Comparison of ENCODE assay signal across 18 cellular contexts in the genomic region with DNA sequence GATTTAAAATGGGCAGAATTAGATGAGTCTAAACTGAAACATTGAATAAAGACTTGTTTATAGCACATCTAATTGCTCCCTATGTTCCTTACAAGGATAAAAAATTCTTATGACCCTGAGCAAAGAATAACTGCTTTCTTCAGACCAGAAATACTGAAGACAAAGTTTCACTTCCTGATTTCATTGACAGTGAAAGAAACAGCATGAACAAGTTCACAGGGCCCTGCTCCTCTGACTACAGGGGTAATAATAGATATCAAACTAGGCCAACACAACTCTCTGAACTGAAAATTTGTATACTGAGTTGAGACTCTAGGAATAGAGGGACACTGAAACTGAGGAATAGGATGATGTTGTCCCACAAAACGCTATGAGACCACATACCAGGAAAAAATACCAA.
A peak's percentile ranks its signal among the peaks of the same experiment; 100 is the strongest.
DNase-seq lines count a peak whose midpoint lies in the region; ATAC-seq and TF ChIP-seq lines count a peak whose summit lies in the region.
"Had no signal": no experiment of that assay in that cellular context is flagged by ENCODE, and none has a peak within 500 bp of the region (broad histone marks: within the 10 kb centered on the region; RNA-seq: fewer than 3 reads in every experiment).

No MANE protein-coding gene starts in this region.

- WGBS in thyroid gland, 2 donors, result 59 to 69% methylated on average over 1 of the region's 1 CpG

- H3K4me1 ChIP-seq in thyroid gland (no peaks in the 10 kb centered on the region), lower lobe of right lung (no peaks in the 10 kb centered on the region)

- TF ChIP-seq CTCF in thyroid gland (IDR thresholded peaks at IDR 0.05) (no peak), lower lobe of right lung (IDR thresholded peaks at IDR 0.05) (no peak)

- H3K36me3 ChIP-seq in thyroid gland, result no peaks in the 10 kb centered on the region
- no peaks in the 10 kb centered on the region for H3K36me3 ChIP-seq in lower lobe of right lung

- peak; percentile 92 for ATAC-seq in GM18498 (IDR thresholded peaks at IDR 0.05; ENCODE audit: unreplicated experiment)
- peak; percentile 69 for ATAC-seq in GM21515 (IDR thresholded peaks at IDR 0.05; ENCODE audit: unreplicated experiment)
- ATAC-seq in HG03175 (IDR thresholded peaks at IDR 0.05; ENCODE audit: unreplicated experiment), result peak; percentile 67
- ATAC-seq in naive thymus-derived CD8-positive, alpha-beta T cell, result no peak
- ATAC-seq in lower lobe of right lung, result no peak
- ATAC-seq: left cardiac atrium; naive thymus-derived CD4-positive, alpha-beta T cell; stimulated activated naive CD8-positive, alpha-beta T cell treated with anti-CD3 and anti-CD28 coated beads, Interleukin-15, Interleukin-2, amounts not matched to agents 100 U/mL and 50 U/mL, for 24 hours had no signal

- POLR2A ChIA-PET in naive thymus-derived CD8-positive, alpha-beta T cell (lab: Charles Lee), result no interaction called here

- H3K9me3 Mint-ChIP-seq in naive thymus-derived CD8-positive, alpha-beta T cell, result peaks cover 0 to 27% (median 12%) of the 10 kb centered on the region in 9 donors

- H3K9me3 ChIP-seq in thyroid gland (no peaks in the 10 kb centered on the region), lower lobe of right lung (no peaks in the 10 kb centered on the region)
- H3K9me3 ChIP-seq: SK-N-SH had no signal

- no peaks in the 10 kb centered on the region for H3K27me3 Mint-ChIP-seq in naive thymus-derived CD8-positive, alpha-beta T cell
- H3K27me3 Mint-ChIP-seq: naive thymus-derived CD4-positive, alpha-beta T cell had no signal

- no peak overlapping the region for H3K4me3 Mint-ChIP-seq in naive thymus-derived CD8-positive, alpha-beta T cell
- H3K4me3 Mint-ChIP-seq: naive thymus-derived CD4-positive, alpha-beta T cell had no signal

- intact Hi-C loops in thyroid gland (cut with DNase I), result no loop called here
- intact Hi-C loops in lower lobe of right lung (cut with DNase I), result no loop called here

- TF ChIP-seq POLR2A in thyroid gland (IDR thresholded peaks at IDR 0.05), result no peak

- H3K27ac ChIP-seq in thyroid gland, result no peak overlapping the region
- no peak overlapping the region for H3K27ac ChIP-seq in lower lobe of right lung

- H3K27ac Mint-ChIP-seq in naive thymus-derived CD8-positive, alpha-beta T cell, result no peak overlapping the region
- H3K27ac Mint-ChIP-seq: naive thymus-derived CD4-positive, alpha-beta T cell had no signal

- H3K4me3 ChIP-seq in thyroid gland (replicated peaks in 1 of 3), result no peak overlapping the region
- H3K4me3 ChIP-seq in lower lobe of right lung, result no peak overlapping the region

- H3K4me1 Mint-ChIP-seq in naive thymus-derived CD8-positive, alpha-beta T cell, result no peaks in the 10 kb centered on the region
- H3K4me1 Mint-ChIP-seq: naive thymus-derived CD4-positive, alpha-beta T cell had no signal

- DNase-seq in NOMO-1 treated with dmso at 0.1 percent for 144 hours (lab: John Stamatoyannopoulos, UW; ENCODE audit: unreplicated experiment) (peak; percentile 19), thyroid gland (no peak), NCI-H82 (lab: John Stamatoyannopoulos, UW) (no peak), lower lobe of right lung (no peak)
- no peak for DNase-seq in naive thymus-derived CD8-positive, alpha-beta T cell
- DNase-seq: activated CD8-positive, alpha-beta memory T cell treated with anti-CD3 and anti-CD28 coated beads, Interleukin-2, amount 50 U/mL, for 4 hours; cerebellar nuclear complex; DMS53; left cardiac atrium; naive thymus-derived CD4-positive, alpha-beta T cell; NCI-H187; NCI-H774; SK-N-SH; stimulated activated CD4-positive, alpha-beta T cell treated with anti-CD3 and anti-CD28 coated beads, Interleukin-4, amount 100 ng/mL, for 1 hour; stimulated activated naive CD8-positive, alpha-beta T cell treated with anti-CD3 and anti-CD28 coated beads, Interleukin-15, Interleukin-2, amounts not matched to agents 100 U/mL and 50 U/mL, for 24 hours had no signal

- H3K27me3 ChIP-seq in thyroid gland, result no peaks in the 10 kb centered on the region
- no peaks in the 10 kb centered on the region for H3K27me3 ChIP-seq in lower lobe of right lung (ENCODE audit: low read depth)

- no peaks in the 10 kb centered on the region for H3K36me3 Mint-ChIP-seq in naive thymus-derived CD8-positive, alpha-beta T cell
- H3K36me3 Mint-ChIP-seq: naive thymus-derived CD4-positive, alpha-beta T cell had no signal

Comparison
In these comparisons a context has a peak if more than half of its experiments do, and no peak if none do; other contexts are left out.
1. ATAC-seq: peak in GM18498 (single experiment), GM21515 (single experiment) and HG03175 (single experiment); none in naive thymus-derived CD8-positive, alpha-beta T cell (0 of 2) and lower lobe of right lung (0 of 2).